Comparison of ENCODE assay signal across 8 cellular contexts in the genomic region with DNA sequence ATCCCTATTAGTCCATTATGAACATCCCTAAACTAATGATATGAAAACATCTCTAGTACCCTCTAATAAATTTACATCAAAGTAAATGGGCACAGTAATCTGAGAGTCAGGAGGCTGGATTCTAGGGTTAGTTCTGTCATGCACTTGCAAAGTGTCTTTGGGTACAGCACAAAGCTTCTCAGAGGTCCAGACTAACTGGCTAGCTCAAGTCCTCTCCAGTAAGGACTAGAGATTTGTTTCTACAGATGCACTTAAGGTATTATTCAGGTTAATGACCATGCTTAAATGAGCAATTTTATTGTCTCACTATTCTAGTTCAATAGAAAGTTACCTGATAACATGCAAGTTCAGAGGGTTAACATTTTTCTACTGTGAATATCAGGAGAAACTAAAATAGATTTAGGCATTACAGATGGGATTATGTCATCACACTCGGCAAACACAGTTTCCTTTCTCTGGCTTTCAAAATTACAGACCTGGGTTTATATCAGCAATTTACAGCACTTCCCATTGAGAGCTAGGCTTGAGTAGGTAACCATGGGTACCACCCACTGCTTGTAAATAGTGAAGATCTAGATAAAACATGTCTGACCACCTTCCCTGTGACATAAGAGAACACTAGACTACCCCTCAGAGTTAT.
A peak's percentile ranks its signal among the peaks of the same experiment; 100 is the strongest.
DNase-seq lines count a peak whose midpoint lies in the region; ATAC-seq, FAIRE-seq and TF ChIP-seq lines count a peak whose summit lies in the region.

No MANE protein-coding gene starts in this region.

- no peak overlapping the region for H3K4me2 ChIP-seq in HepG2 (ENCODE audit: low read depth, low read length)

- H3K4me3 ChIP-seq in GM06990 (replicated peaks; ENCODE audit: low read depth, low read length) (no peak overlapping the region), HepG2 (replicated peaks in 1 of 3; ENCODE audit: insufficient read depth in 1 of 3, low read depth in 2 of 3, low read length in 3 of 3) (no peak overlapping the region)

- no peak overlapping the region for H3K9ac ChIP-seq in HepG2 (ENCODE audit: insufficient read depth, low read depth, low read length)

- in situ Hi-C loops in HepG2 (cut with HindIII; ENCODE audit: extremely low pct_ligation_motif_present, low pct_unique_long_range_greater_than_20kb) = no loop called here

- no TSS peak for BruUV-seq in HepG2 (replicated peaks; lab: Mats Ljungman, UMichigan)

- no peak overlapping the region for H2AFZ ChIP-seq in HepG2 (ENCODE audit: low read length)

- 70% methylated on average over 1 of the region's 1 CpG for WGBS in HepG2 (ENCODE audit: low lambda C conversion rate)

- no peaks in the 10 kb centered on the region for H3K36me3 ChIP-seq in GM06990 (ENCODE audit: control insufficient read depth, insufficient read depth, low read length)
- H3K36me3 ChIP-seq in HepG2 (replicated peaks in 1 of 2; ENCODE audit: control insufficient read depth in 1 of 2, insufficient read depth in 2 of 2, low read length in 2 of 2) = no peaks in the 10 kb centered on the region

- no peaks in the 10 kb centered on the region for H3K79me2 ChIP-seq in HepG2 (ENCODE audit: insufficient read depth, low read length)

- peaks cover 22% of the 10 kb centered on the region for H3K4me1 ChIP-seq in HepG2 (ENCODE audit: insufficient read depth, low read length)

- TF ChIP-seq CTCF in GM06990 (IDR thresholded peaks at IDR 0.05; ENCODE audit: insufficient read depth, low read length, poor library complexity, severe bottlenecking) = no peak
- no peak for TF ChIP-seq CTCF in VCaP (conservative IDR thresholded peaks at IDR 0.05)
- no peak for TF ChIP-seq CTCF in HepG2 (CRISPR knock-in tag; IDR thresholded peaks at IDR 0.05)

- DNase-seq in GM06990 (ENCODE audit: extremely low read depth, insufficient read length) (peak; percentile 42), M059J (ENCODE audit: low read depth) (peak; percentile 87), HepG2 (ENCODE audit: low spot score) (peak; percentile 44), cerebellar cortex (ENCODE audit: low spot score) (no peak), cortex of kidney (lab: John Stamatoyannopoulos, UW) (no peak), NCI-H526 treated with DMSO at 0.1 percent for 48 hours (lab: John Stamatoyannopoulos, UW) (no peak)

- no peak for ATAC-seq in HepG2
- ATAC-seq in HG02840 (IDR thresholded peaks at IDR 0.05; ENCODE audit: low FRiP score, unreplicated experiment) = no peak

- H3K27ac ChIP-seq in VCaP (peak overlapping the region; percentile 44; the same call in 1 of the 2 replicates), HepG2 (ENCODE audit: extremely low read length, insufficient read depth, low read length) (no peak overlapping the region)

- no peak for TF ChIP-seq RAD21 in HepG2 (CRISPR knock-in tag; IDR thresholded peaks at IDR 0.05)

- no peak for TF ChIP-seq POLR2A in HepG2 (IDR thresholded peaks at IDR 0.05; ENCODE audit: insufficient read depth in 1 of 2, low read depth in 2 of 2, low read length in 2 of 2)

- H4K20me1 ChIP-seq in HepG2 (ENCODE audit: insufficient read depth, low read length) = no peaks in the 10 kb centered on the region

- H3K27me3 ChIP-seq in GM06990 (replicated peaks; ENCODE audit: control insufficient read depth, insufficient read depth, low read length) (no peaks in the 10 kb centered on the region), HepG2 (ENCODE audit: control insufficient read depth in 1 of 2, insufficient read depth in 2 of 2, low read length in 2 of 2) (no peaks in the 10 kb centered on the region)

- CTCF ChIA-PET in HepG2 (lab: Yijun Ruan, JAX; ENCODE audit: low intra/inter-chr PET ratio, low total read pairs) = no interaction called here

- FAIRE-seq in HepG2 (lab: Jason Lieb, UNC) = no peak

- intact Hi-C loops in HepG2 (cut with micrococcal nuclease; ENCODE audit: unreplicated experiment) = no loop called here

- POLR2A ChIA-PET in HepG2 (lab: Yijun Ruan, JAX) = no interaction called here

- H3K9me3 ChIP-seq in HepG2 (ENCODE audit: low read length) = no peaks in the 10 kb centered on the region

- no peak for TF ChIP-seq EP300 in HepG2 (IDR thresholded peaks at IDR 0.05; ENCODE audit: low read depth in 2 of 2, low read length in 2 of 2)
- TF ChIP-seq EP300 in HepG2 (CRISPR knock-in tag; IDR thresholded peaks at IDR 0.05; ENCODE audit: borderline replicate concordance) = no peak

TF ChIP-seq in HepG2, 621 proteins besides CTCF, POLR2A, EP300 and RAD21:
- TF ChIP-seq ATF7 (IDR thresholded peaks at IDR 0.05) (peak; percentile 53), ATF7 (CRISPR knock-in tag; IDR thresholded peaks at IDR 0.05) (no peak), MYC (CRISPR knock-in tag; IDR thresholded peaks at IDR 0.05; ENCODE audit: borderline replicate concordance) (no peak), RFX1 (IDR thresholded peaks at IDR 0.05) (peak; percentile 29; the same call in 1 of the 2 replicates), RFX3 (CRISPR knock-in tag; IDR thresholded peaks at IDR 0.05) (peak; percentile 32; the same call in 1 of the 2 replicates)

Comparison
In these comparisons a context has a peak if more than half of its experiments do, and no peak if none do; other contexts are left out.
1. DNase-seq: peak in GM06990 (single experiment), M059J (single experiment) and HepG2 (single experiment); none in cerebellar cortex (single experiment), cortex of kidney (single experiment) and NCI-H526 treated with DMSO at 0.1 percent for 48 hours (single experiment).